In the genomic region with DNA sequence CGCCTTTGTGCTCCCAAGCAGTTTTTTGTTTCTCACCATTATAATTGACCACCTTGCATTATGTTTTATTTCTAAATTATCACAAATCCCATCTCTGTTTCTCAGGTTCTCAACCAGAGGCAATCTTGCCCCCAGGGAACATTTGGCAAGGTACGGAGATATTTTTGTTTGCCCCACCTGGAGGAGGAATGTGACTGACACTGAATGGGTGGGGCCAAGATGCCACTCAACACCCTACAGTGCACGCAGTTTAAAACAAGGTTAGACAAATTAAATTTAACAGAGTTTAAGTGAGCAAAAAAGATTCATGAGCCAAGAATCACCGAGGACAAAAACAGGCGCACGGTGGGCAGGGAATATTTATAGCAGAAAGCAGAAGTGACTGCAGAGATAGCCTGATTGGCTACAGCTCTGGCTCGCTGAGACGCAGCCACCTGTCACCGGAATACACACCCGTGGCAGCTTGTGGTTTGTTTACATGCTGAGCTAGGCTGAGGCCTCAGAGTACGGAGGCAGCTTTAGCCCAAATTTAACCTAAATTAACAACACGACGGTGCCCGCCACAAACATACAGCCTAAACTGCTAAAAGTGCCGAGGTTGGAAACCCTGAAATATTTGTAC, we compare ENCODE assay signal across 8 cellular contexts.
A peak's percentile ranks its signal among the peaks of the same experiment; 100 is the strongest.
DNase-seq lines count a peak whose midpoint lies in the region; ATAC-seq and TF ChIP-seq lines count a peak whose summit lies in the region.

No MANE protein-coding gene starts in this region.

- H3K4me3 ChIP-seq in parathyroid adenoma (ENCODE audit: low read depth, low read length) = peak overlapping the region; percentile 11

- peaks cover 26% of the 10 kb centered on the region for H3K4me1 Mint-ChIP-seq in activated T-cell treated with anti-CD3 and anti-CD28 coated beads, Interleukin-2, amount 50 U/mL, for 72 hours (ENCODE audit: low read depth)

- peak overlapping the region; percentile 80 for H3K27ac Mint-ChIP-seq in activated T-cell treated with anti-CD3 and anti-CD28 coated beads, Interleukin-2, amount 50 U/mL, for 72 hours

- no peak overlapping the region for H3K27ac ChIP-seq in parathyroid adenoma

- no peaks in the 10 kb centered on the region for H3K27me3 Mint-ChIP-seq in activated T-cell treated with anti-CD3 and anti-CD28 coated beads, Interleukin-2, amount 50 U/mL, for 72 hours (ENCODE audit: low read depth)

- no peak overlapping the region for H2AFZ ChIP-seq in parathyroid adenoma

- DNase-seq in Ammon's horn (ENCODE audit: low spot score) = peak; percentile 49
- DNase-seq in NCI-H748 treated with DMSO at 0.1 percent for 48 hours (lab: John Stamatoyannopoulos, UW) = peak; percentile 41
- peak; percentile 56 to 58 for DNase-seq in activated T-cell treated with anti-CD3 and anti-CD28 coated beads, Interleukin-2, amount 50 U/mL, for 72 hours
- DNase-seq in DMS53 (lab: John Stamatoyannopoulos, UW) = no peak
- no peak for DNase-seq in medulla oblongata (ENCODE audit: extremely low spot score)

- no peaks in the 10 kb centered on the region for H3K79me2 ChIP-seq in parathyroid adenoma

- peak overlapping the region; percentile 50 for H3K4me2 ChIP-seq in parathyroid adenoma (ENCODE audit: low read length)

- peak overlapping the region; percentile 79 to 88 for H3K4me3 Mint-ChIP-seq in activated T-cell treated with anti-CD3 and anti-CD28 coated beads, Interleukin-2, amount 50 U/mL, for 72 hours

- H3K36me3 Mint-ChIP-seq in activated T-cell treated with anti-CD3 and anti-CD28 coated beads, Interleukin-2, amount 50 U/mL, for 72 hours (ENCODE audit: insufficient read depth in 2 of 2) = no peaks in the 10 kb centered on the region

- H3K36me3 ChIP-seq in parathyroid adenoma (ENCODE audit: control insufficient read depth, insufficient read depth, low read length) = no peaks in the 10 kb centered on the region

- no peaks in the 10 kb centered on the region for H3K9me3 Mint-ChIP-seq in activated T-cell treated with anti-CD3 and anti-CD28 coated beads, Interleukin-2, amount 50 U/mL, for 72 hours

- no peaks in the 10 kb centered on the region for H3K9me3 ChIP-seq in parathyroid adenoma (ENCODE audit: control insufficient read depth, low read length)

- no peak overlapping the region for H3K9ac ChIP-seq in parathyroid adenoma

- no peak for TF ChIP-seq CTCF in parathyroid adenoma (IDR thresholded peaks at IDR 0.05)

- no peaks in the 10 kb centered on the region for H3K27me3 ChIP-seq in parathyroid adenoma (ENCODE audit: control insufficient read depth, insufficient read depth, low read length)

- no peaks in the 10 kb centered on the region for H3K4me1 ChIP-seq in parathyroid adenoma

- ATAC-seq in GM19043 (IDR thresholded peaks at IDR 0.05; ENCODE audit: low read depth, unreplicated experiment) (peak; percentile 98), HG03103 (IDR thresholded peaks at IDR 0.05; ENCODE audit: low read depth, unreplicated experiment) (peak; percentile 99)
- ATAC-seq in activated T-cell treated with anti-CD3 and anti-CD28 coated beads, Interleukin-2, amount 50 U/mL, for 72 hours (replicated peaks in 1 of 2) = peak; percentile 96 to 97

Comparison
In these comparisons a context has a peak if more than half of its experiments do, and no peak if none do; other contexts are left out.
1. DNase-seq: peak in Ammon's horn (single experiment), NCI-H748 treated with DMSO at 0.1 percent for 48 hours (single experiment) and activated T-cell treated with anti-CD3 and anti-CD28 coated beads, Interleukin-2, amount 50 U/mL, for 72 hours (2 of 2); none in DMS53 (single experiment) and medulla oblongata (single experiment).
2. Peak in every context shown above with its lines, with median percentiles within 50 percentile points of each other: ATAC-seq.